In genomic region chr17:69820881-69821473, GRCh38 we compare ENCODE assay signal across 25 cellular contexts.
"Had no signal": no experiment of that assay in that cellular context is flagged by ENCODE, and none has a peak within 500 bp of the region (broad histone marks: within the 10 kb centered on the region; RNA-seq: fewer than 3 reads in every experiment).

No MANE protein-coding gene starts in this region.

- H2AFZ ChIP-seq: neural progenitor cell had no signal

- DNase-seq: activated CD4-positive, alpha-beta T cell treated with anti-CD3 and anti-CD28 coated beads, Interleukin-2, amount 10 ng/mL, durations not matched to agents 24 days and 14 days; activated CD8-positive, alpha-beta memory T cell treated with anti-CD3 and anti-CD28 coated beads, Interleukin-2, amount 50 U/mL, for 4 hours; activated CD8-positive, alpha-beta T cell treated with anti-CD3 and anti-CD28 coated beads, Interleukin-2, amount 10 ng/mL, durations not matched to agents 7 days and 5 days; activated effector memory CD4-positive, alpha-beta T cell treated with anti-CD3 and anti-CD28 coated beads, Interleukin-2, amount 50 U/mL, for 16 hours; activated T-cell treated with anti-CD3 and anti-CD28 coated beads, Interleukin-2, amount 50 U/mL, for 48 hours; adrenal gland; cerebellar nuclear complex; cortex of kidney; effector CD4-positive, alpha-beta T cell; gastrocnemius medialis; head of caudate nucleus; kidney glomerular epithelial cell; left ventricle myocardium inferior; mammary epithelial cell; naive thymus-derived CD4-positive, alpha-beta T cell; stimulated activated CD4-positive, alpha-beta T cell treated with anti-CD3 and anti-CD28 coated beads, Interleukin-2, amount 100 ng/mL, for 24 hours; stimulated activated naive CD8-positive, alpha-beta T cell treated with anti-CD3 and anti-CD28 coated beads, Interleukin-15, Interleukin-2, amounts not matched to agents 100 U/mL and 50 U/mL, for 24 hours; substantia nigra; T1000; tibial artery; uterus had no signal

- H3K9me3 ChIP-seq: adrenal gland, breast epithelium, gastrocnemius medialis, left ventricle myocardium inferior, prostate gland, right atrium auricular region, tibial artery, uterus had no signal

- H3K4me2 ChIP-seq: neural progenitor cell had no signal

- H3K36me3 ChIP-seq: adrenal gland, breast epithelium, gastrocnemius medialis, left ventricle myocardium inferior, neural progenitor cell, prostate gland, right atrium auricular region, tibial artery, uterus had no signal

- H3K4me1 ChIP-seq: adrenal gland, breast epithelium, gastrocnemius medialis, neural progenitor cell, prostate gland, right atrium auricular region, uterus had no signal

- H3K9ac ChIP-seq: neural progenitor cell had no signal

- H3K27ac ChIP-seq: adrenal gland, breast epithelium, gastrocnemius medialis, left ventricle myocardium inferior, neural progenitor cell, prostate gland, right atrium auricular region, tibial artery, uterus had no signal

- H3K4me3 ChIP-seq: adrenal gland, breast epithelium, gastrocnemius medialis, left ventricle myocardium inferior, neural progenitor cell, prostate gland, right atrium auricular region, tibial artery, uterus had no signal

- H3K27me3 ChIP-seq: adrenal gland, breast epithelium, gastrocnemius medialis, neural progenitor cell, right atrium auricular region, tibial artery, uterus had no signal
